Comparison of ENCODE assay signal across 20 cellular contexts in genomic region chr21:29626787-29627470, GRCh38.
"Had no signal": no experiment of that assay in that cellular context is flagged by ENCODE, and none has a peak within 500 bp of the region (broad histone marks: within the 10 kb centered on the region; RNA-seq: fewer than 3 reads in every experiment).

No MANE protein-coding gene starts in this region.

- DNase-seq: cortex of kidney; dorsolateral prefrontal cortex; effector CD8-positive, alpha-beta T cell; gastrocnemius medialis; heart right ventricle; hypothalamus; kidney glomerular epithelial cell; nucleus accumbens; pancreas; right cardiac atrium; stimulated activated CD4-positive, alpha-beta T cell treated with anti-CD3 and anti-CD28 coated beads, Interleukin-2, amount 100 ng/mL, for 48 hours; stimulated activated CD8-positive, alpha-beta memory T cell treated with anti-CD3 and anti-CD28 coated beads, Interleukin-4, amount 100 ng/mL, for 48 hours; tibial artery; upper lobe of left lung; uterus had no signal

- H3K27ac ChIP-seq: dorsolateral prefrontal cortex, gastrocnemius medialis, heart right ventricle, neural progenitor cell, pancreas, tibial artery, upper lobe of left lung, uterus had no signal

- H3K9ac ChIP-seq: neural progenitor cell had no signal

- H3K4me1 ChIP-seq: gastrocnemius medialis, heart right ventricle, neural progenitor cell, pancreas, tibial artery, uterus had no signal

- H3K4me3 ChIP-seq: dorsolateral prefrontal cortex, gastrocnemius medialis, heart right ventricle, neural progenitor cell, pancreas, smooth muscle cell, tibial artery, upper lobe of left lung, uterus had no signal

- FAIRE-seq: islet of Langerhans, pancreas had no signal

- H3K4me2 ChIP-seq: neural progenitor cell, smooth muscle cell had no signal

- H3K27me3 ChIP-seq: dorsolateral prefrontal cortex, gastrocnemius medialis, heart right ventricle, neural progenitor cell, pancreas, tibial artery, upper lobe of left lung, uterus had no signal

- H2AFZ ChIP-seq: neural progenitor cell had no signal

- H3K36me3 ChIP-seq: gastrocnemius medialis, heart right ventricle, neural progenitor cell, pancreas, tibial artery, upper lobe of left lung, uterus had no signal

- H3K9me3 ChIP-seq: gastrocnemius medialis, heart right ventricle, pancreas, tibial artery, upper lobe of left lung, uterus had no signal

- ATAC-seq: gastrocnemius medialis; heart right ventricle; natural killer cell treated with Interleukin-12 subunit alpha and Interleukin-12 subunit beta and Interleukin-15 and Interleukin-18, amount 100 ng/mL, for 72 hours; pancreas; right cardiac atrium; stimulated activated effector memory CD8-positive, alpha-beta T cell treated with anti-CD3 and anti-CD28 coated beads, Interleukin-12 subunit alpha, Interleukin-12 subunit beta, amount 100 ng/mL, for 72 hours had no signal
